Comparison of ENCODE assay signal across 8 cellular contexts in genomic region chr5:124746916-124747769, GRCh38. TPM values are rescaled to one million over a fixed set of nuclear protein-coding genes. Genes with fewer than 3 reads are reported as not detected.
DNase-seq lines count a peak whose midpoint lies in the region; ATAC-seq and TF ChIP-seq lines count a peak whose summit lies in the region.

No MANE protein-coding gene starts in this region.

- H3K27ac ChIP-seq in cardiac muscle cell (peak overlapping the region; percentile 98), neutrophil (no peak overlapping the region)

- CTCF ChIA-PET in HEK293T (lab: Yijun Ruan, JAX): interaction anchor here (0.5 to 1.4 kb wide), 5 partner anchors 40 to 186 kb away, joined by 3 to 5 read pairs (median 3); no protein-coding TSS in a partner anchor

- H3K4me1 ChIP-seq in adipocyte (ENCODE audit: control insufficient read depth, insufficient read depth, low read length) (peaks cover 43% of the 10 kb centered on the region), cardiac muscle cell (ENCODE audit: low read depth) (peaks cover 16% of the 10 kb centered on the region), neutrophil (ENCODE audit: control insufficient read depth in 1 of 2, insufficient read depth in 1 of 2, low read depth in 1 of 2, low read length in 1 of 2) (peaks cover 39 to 46% of the 10 kb centered on the region in 2 experiments)

- no peaks in the 10 kb centered on the region for H3K36me3 ChIP-seq in adipocyte (ENCODE audit: control insufficient read depth, insufficient read depth, low read length, severe bottlenecking)
- H3K36me3 ChIP-seq in cardiac muscle cell: no peaks in the 10 kb centered on the region
- no peaks in the 10 kb centered on the region for H3K36me3 ChIP-seq in neutrophil

- POLR2A ChIA-PET in HEK293T (lab: Yijun Ruan, JAX): interaction anchor here (0.6 to 5.5 kb wide), 30 partner anchors 10 to 700 kb away, joined by 3 to 50 read pairs (median 4); no protein-coding TSS in a partner anchor

- no peaks in the 10 kb centered on the region for H3K27me3 ChIP-seq in adipocyte (replicated peaks; ENCODE audit: control insufficient read depth, insufficient read depth, low read length)
- H3K27me3 ChIP-seq in cardiac muscle cell: no peaks in the 10 kb centered on the region
- H3K27me3 ChIP-seq in neutrophil: peaks cover 56% of the 10 kb centered on the region

- H3K9ac ChIP-seq in adipocyte (ENCODE audit: low read length): peak overlapping the region; percentile 91

- DNase-seq in DMS153 (lab: John Stamatoyannopoulos, UW) (peak; percentile 83), HEK293T (ENCODE audit: extremely low spot score) (peak; percentile 63), NCI-H2227 (lab: John Stamatoyannopoulos, UW; ENCODE audit: unreplicated experiment) (peak; percentile 87), adipocyte (ENCODE audit: low read depth) (peak; percentile 95), cardiac muscle cell (ENCODE audit: low read depth in 1 of 2, low spot score in 1 of 2) (peak; percentile 96 to 98)

- no peaks in the 10 kb centered on the region for H3K9me3 ChIP-seq in adipocyte (ENCODE audit: control insufficient read depth, low read length)
- no peaks in the 10 kb centered on the region for H3K9me3 ChIP-seq in cardiac muscle cell (ENCODE audit: low read depth)
- H3K9me3 ChIP-seq in neutrophil: no peaks in the 10 kb centered on the region

- ATAC-seq in HG02571 (IDR thresholded peaks at IDR 0.05; ENCODE audit: unreplicated experiment) (no peak), GM21447 (IDR thresholded peaks at IDR 0.05; ENCODE audit: unreplicated experiment) (no peak)

- TF ChIP-seq CTCF in cardiac muscle cell (IDR thresholded peaks at IDR 0.05; ENCODE audit: low read depth, low read length) (no peak), neutrophil (IDR thresholded peaks at IDR 0.05) (no peak)

- H3K4me3 ChIP-seq in adipocyte (ENCODE audit: low read length) (peak overlapping the region; percentile 88), cardiac muscle cell (peak overlapping the region; percentile 97), neutrophil (ENCODE audit: low read depth in 1 of 2, low read length in 1 of 2) (peak overlapping the region; percentile 60 to 66)

TF ChIP-seq in HEK293T, 16 proteins besides CTCF, POLR2A, EP300 and RAD21:
- TF ChIP-seq ARNT (IDR thresholded peaks at IDR 0.05) (0 out of 2 replicates have a peak, but pooled peaks have one; percentile 53), BHLHE40 (IDR thresholded peaks at IDR 0.05; ENCODE audit: borderline replicate concordance) (no peak), FOXA1 (IDR thresholded peaks at IDR 0.05) (no peak), FOXK2 (IDR thresholded peaks at IDR 0.05) (no peak), SP1 (IDR thresholded peaks at IDR 0.05) (no peak), TARDBP (IDR thresholded peaks at IDR 0.05) (no peak), LEF1 (IDR thresholded peaks at IDR 0.05; ENCODE audit: borderline replicate concordance) (no peak), ZNF384 (IDR thresholded peaks at IDR 0.05) (peak; percentile 92), HDGF (IDR thresholded peaks at IDR 0.05; ENCODE audit: borderline replicate concordance) (no peak), FOXM1 (IDR thresholded peaks at IDR 0.05; ENCODE audit: borderline replicate concordance) (peak; percentile 42; the same call in 1 of the 2 replicates), NFRKB (IDR thresholded peaks at IDR 0.05) (no peak), SUZ12 (IDR thresholded peaks at IDR 0.05) (no peak), ELF4 (IDR thresholded peaks at IDR 0.05) (no peak), CTBP1 (IDR thresholded peaks at IDR 0.05; ENCODE audit: borderline replicate concordance) (peak; percentile 84), PKNOX1 (IDR thresholded peaks at IDR 0.05) (peak; percentile 81), L3MBTL2 (conservative IDR thresholded peaks at IDR 0.05) (no peak)
TF ChIP-seq in HEK293T: peak in this region for 5.

RNA-seq across cellular contexts. Expression of gene ZNF608, which starts 0.7 kb away (rescaled TPM):
- total RNA-seq in cardiac muscle cell: 75.0 and 115 TPM in 2 replicates
- polyA plus RNA-seq in cardiac muscle cell: 39.9 and 61.3 TPM in 2 replicates
